ENCODE assay signal across 13 cellular contexts in the genomic region with DNA sequence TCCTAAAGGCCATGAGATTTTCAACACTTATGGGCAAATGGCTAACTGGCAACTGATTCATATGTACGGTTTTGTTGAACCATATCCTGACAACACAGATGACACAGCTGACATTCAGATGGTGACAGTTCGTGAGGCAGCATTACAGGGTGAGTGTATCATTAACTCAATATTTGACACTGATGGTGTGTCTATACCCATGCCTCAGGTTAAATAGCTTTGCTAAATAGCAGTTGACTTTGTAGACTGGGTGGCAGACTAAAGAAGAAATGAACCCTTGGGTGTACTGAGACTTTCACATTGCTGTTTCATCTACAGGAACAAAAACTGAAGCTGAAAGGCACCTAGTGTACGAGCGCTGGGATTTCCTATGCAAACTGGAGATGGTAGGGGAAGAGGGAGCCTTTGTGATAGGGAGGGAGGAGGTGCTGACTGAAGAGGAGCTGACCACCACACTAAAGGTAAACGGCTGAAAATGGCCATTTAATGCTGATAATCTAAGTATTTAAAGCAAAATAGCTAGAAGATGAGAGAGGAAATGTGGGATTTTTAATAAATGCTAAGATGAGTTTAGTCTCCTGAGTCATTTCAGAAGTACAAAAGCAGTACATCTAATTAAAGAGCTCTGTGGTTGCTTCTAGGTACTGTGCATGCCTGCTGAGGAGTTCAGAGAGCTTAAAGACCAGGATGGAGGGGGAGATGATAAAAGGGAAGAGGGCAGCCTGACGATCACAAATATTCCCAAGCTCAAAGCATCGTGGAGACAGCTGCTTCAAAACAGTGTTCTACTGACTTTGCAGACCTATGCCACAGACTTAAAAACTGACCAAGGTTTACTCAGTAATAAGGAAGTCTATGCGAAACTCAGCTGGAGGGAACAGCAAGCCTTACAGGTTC. TPM values are rescaled to one million over a fixed set of nuclear protein-coding genes. Genes with fewer than 3 reads are reported as not detected.
DNase-seq lines count a peak whose midpoint lies in the region; ATAC-seq, FAIRE-seq and TF ChIP-seq lines count a peak whose summit lies in the region.
"Had no signal": no experiment of that assay in that cellular context is flagged by ENCODE, and none has a peak within 500 bp of the region (broad histone marks: within the 10 kb centered on the region; RNA-seq: fewer than 3 reads in every experiment).

No MANE protein-coding gene starts in this region.

- H3K36me3 ChIP-seq in hepatocyte (replicated peaks; ENCODE audit: insufficient read depth, low read depth) = peaks cover 16% of the 10 kb centered on the region

- CTCF ChIA-PET in HEK293T (lab: Yijun Ruan, JAX) = interaction anchor here (0.8 kb wide), 1 partner anchor 119 kb away, joined by 13 read pairs; no protein-coding TSS in a partner anchor

- H3K27ac Mint-ChIP-seq in activated naive CD4-positive, alpha-beta T cell treated with anti-CD3 and anti-CD28 coated beads, Interleukin-2, amount 50 U/mL, for 72 hours = peak overlapping the region; percentile 3 to 72

- H3K4me2 ChIP-seq in hepatocyte = no peak overlapping the region

- peaks cover 7% of the 10 kb centered on the region for H4K20me1 ChIP-seq in hepatocyte (ENCODE audit: insufficient read depth, poor library complexity, severe bottlenecking)

- POLR2A ChIA-PET in HEK293T (lab: Yijun Ruan, JAX) = interaction anchor here (0.8 kb wide), 1 partner anchor 22 kb away, joined by 3 read pairs; no protein-coding TSS in a partner anchor

- DNase-seq in GM12891 (ENCODE audit: insufficient read length, low spot score) (no peak), hepatocyte (ENCODE audit: low spot score) (no peak), A172 (ENCODE audit: low spot score) (no peak), hippocampal formation (lab: John Stamatoyannopoulos, UW) (no peak), HEK293T (ENCODE audit: extremely low spot score) (no peak)
- DNase-seq in activated naive CD4-positive, alpha-beta T cell treated with anti-CD3 and anti-CD28 coated beads, Interleukin-2, amount 50 U/mL, for 72 hours (ENCODE audit: low spot score in 2 of 2) = no peak
- DNase-seq: DMS79 treated with DMSO at 0.1 percent for 48 hours, gastrocnemius medialis, NCI-H226 had no signal

- WGBS in hepatocyte (ENCODE audit: low lambda C conversion rate, missing lambda C conversion rate) = 89% methylated on average over 8 of the region's 8 CpGs

- no peak for TF ChIP-seq POLR2A in GM12891 (IDR thresholded peaks at IDR 0.05; ENCODE audit: low read depth, low read length)

- peak; percentile 83 for FAIRE-seq in GM12891 (lab: Jason Lieb, UNC)
- FAIRE-seq: TTC549 had no signal

- H3K79me2 ChIP-seq in hepatocyte = peaks cover 7% of the 10 kb centered on the region

- no peaks in the 10 kb centered on the region for H3K9me2 ChIP-seq in hepatocyte (replicated peaks; ENCODE audit: insufficient read depth)

- no peak overlapping the region for H3K27ac ChIP-seq in hepatocyte
- H3K27ac ChIP-seq: gastrocnemius medialis had no signal

- ATAC-seq in GM19452 (IDR thresholded peaks at IDR 0.05; ENCODE audit: unreplicated experiment) = peak; percentile 47
- peak; percentile 40 for ATAC-seq in HG03064 (IDR thresholded peaks at IDR 0.05; ENCODE audit: low read depth, unreplicated experiment)
- no peak for ATAC-seq in activated naive CD4-positive, alpha-beta T cell treated with anti-CD3 and anti-CD28 coated beads, Interleukin-2, amount 50 U/mL, for 72 hours
- ATAC-seq: gastrocnemius medialis had no signal

- no peak overlapping the region for H2AFZ ChIP-seq in hepatocyte

- peaks cover 19 to 29% of the 10 kb centered on the region in 2 donors for H3K36me3 Mint-ChIP-seq in activated naive CD4-positive, alpha-beta T cell treated with anti-CD3 and anti-CD28 coated beads, Interleukin-2, amount 50 U/mL, for 72 hours

- no peak for TF ChIP-seq CTCF in hepatocyte (IDR thresholded peaks at IDR 0.05; ENCODE audit: poor library complexity)

- H3K4me1 ChIP-seq in hepatocyte (ENCODE audit: insufficient read depth) = peaks cover 21% of the 10 kb centered on the region

- H3K4me3 ChIP-seq in hepatocyte = no peak overlapping the region
- H3K4me3 ChIP-seq: gastrocnemius medialis had no signal

- H3K9me3 Mint-ChIP-seq in activated naive CD4-positive, alpha-beta T cell treated with anti-CD3 and anti-CD28 coated beads, Interleukin-2, amount 50 U/mL, for 72 hours = no peaks in the 10 kb centered on the region
- H3K9me3 Mint-ChIP-seq: brain had no signal

- no peaks in the 10 kb centered on the region for H3K9me3 ChIP-seq in hepatocyte (ENCODE audit: low read depth)
- H3K9me3 ChIP-seq: gastrocnemius medialis had no signal

- no peaks in the 10 kb centered on the region for H3K27me3 ChIP-seq in hepatocyte
- H3K27me3 ChIP-seq: gastrocnemius medialis had no signal

TF ChIP-seq in GM12891, 5 proteins besides CTCF, POLR2A, EP300 and RAD21:
- TF ChIP-seq SPI1 (IDR thresholded peaks at IDR 0.05; ENCODE audit: low read depth, low read length) (peak; percentile 70), POU2F2 (IDR thresholded peaks at IDR 0.05; ENCODE audit: low read depth, low read length) (no peak), TAF1 (IDR thresholded peaks at IDR 0.05; ENCODE audit: low read depth, low read length) (no peak), PAX5 (IDR thresholded peaks at IDR 0.05; ENCODE audit: insufficient read depth, low read length, severe bottlenecking) (no peak), POLR2AphosphoS5 (IDR thresholded peaks at IDR 0.05; ENCODE audit: low read depth, low read length) (0 out of 2 replicates have a peak, but pooled peaks have one; percentile 43)

TF ChIP-seq in HEK293T, 16 proteins besides CTCF, POLR2A, EP300 and RAD21:
- TF ChIP-seq FOXM1 (IDR thresholded peaks at IDR 0.05; ENCODE audit: borderline replicate concordance) (no peak), SUZ12 (IDR thresholded peaks at IDR 0.05) (no peak), ELF4 (IDR thresholded peaks at IDR 0.05) (no peak), FOXK2 (IDR thresholded peaks at IDR 0.05) (no peak), ARNT (IDR thresholded peaks at IDR 0.05) (no peak), ZNF384 (IDR thresholded peaks at IDR 0.05) (no peak), HDGF (IDR thresholded peaks at IDR 0.05; ENCODE audit: borderline replicate concordance) (no peak), NFRKB (IDR thresholded peaks at IDR 0.05) (no peak), L3MBTL2 (conservative IDR thresholded peaks at IDR 0.05) (no peak), CTBP1 (IDR thresholded peaks at IDR 0.05; ENCODE audit: borderline replicate concordance) (no peak), SP1 (IDR thresholded peaks at IDR 0.05) (no peak), TARDBP (IDR thresholded peaks at IDR 0.05) (no peak), LEF1 (IDR thresholded peaks at IDR 0.05; ENCODE audit: borderline replicate concordance) (no peak), BHLHE40 (IDR thresholded peaks at IDR 0.05; ENCODE audit: borderline replicate concordance) (no peak), FOXA1 (IDR thresholded peaks at IDR 0.05) (no peak)
- TF ChIP-seq, protein P1, sequence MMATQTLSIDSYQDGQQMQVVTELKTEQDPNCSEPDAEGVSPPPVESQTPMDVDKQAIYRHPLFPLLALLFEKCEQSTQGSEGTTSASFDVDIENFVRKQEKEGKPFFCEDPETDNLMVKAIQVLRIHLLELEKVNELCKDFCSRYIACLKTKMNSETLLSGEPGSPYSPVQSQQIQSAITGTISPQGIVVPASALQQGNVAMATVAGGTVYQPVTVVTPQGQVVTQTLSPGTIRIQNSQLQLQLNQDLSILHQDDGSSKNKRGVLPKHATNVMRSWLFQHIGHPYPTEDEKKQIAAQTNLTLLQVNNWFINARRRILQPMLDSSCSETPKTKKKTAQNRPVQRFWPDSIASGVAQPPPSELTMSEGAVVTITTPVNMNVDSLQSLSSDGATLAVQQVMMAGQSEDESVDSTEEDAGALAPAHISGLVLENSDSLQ (IDR thresholded peaks at IDR 0.05) = no peak

RNA-seq across cellular contexts. Expression of a gene that starts 3.0 kb away (rescaled TPM):
- 10.9 TPM for polyA plus RNA-seq in GM12891 (2012; ENCODE audit: low read depth, missing spikeins)
- 10 to 100 TPM; 10.6 to 13.9 TPM for total RNA-seq in activated naive CD4-positive, alpha-beta T cell treated with anti-CD3 and anti-CD28 coated beads, Interleukin-2, amount 50 U/mL, for 72 hours
- 9.9 and 11.4 TPM in 2 replicates for total RNA-seq in hepatocyte
- 9.7 and 13.1 TPM in 2 replicates for polyA plus RNA-seq in hepatocyte
- 12.8 and 15.3 TPM in 2 replicates for total RNA-seq in A172 (2014; rRNA removed; shearing (Covaris generic))

RNA-seq across cellular contexts. Expression of a gene that starts 18.4 kb away (rescaled TPM):
- polyA plus RNA-seq in GM12891 (2012; ENCODE audit: low read depth, missing spikeins) = 0.58 TPM
- total RNA-seq in activated naive CD4-positive, alpha-beta T cell treated with anti-CD3 and anti-CD28 coated beads, Interleukin-2, amount 50 U/mL, for 72 hours = 10 to 100 TPM in 1 of 2 donors, 1 to 10 TPM in 1; 4.7 to 15.6 TPM
- total RNA-seq in hepatocyte = 3.1 and 8.7 TPM in 2 replicates
- 4.3 and 8.6 TPM in 2 replicates for polyA plus RNA-seq in hepatocyte
- total RNA-seq in A172 (2014; rRNA removed; shearing (Covaris generic)) = 25.2 and 27.6 TPM in 2 replicates

Comparison
In these comparisons a context has a peak if more than half of its experiments do, and no peak if none do; other contexts are left out.
1. ATAC-seq: peak in GM19452 (single experiment) and HG03064 (single experiment); none in activated naive CD4-positive, alpha-beta T cell treated with anti-CD3 and anti-CD28 coated beads, Interleukin-2, amount 50 U/mL, for 72 hours (0 of 2).